22 cellular contexts compared by ENCODE assay signal in the genomic region with DNA sequence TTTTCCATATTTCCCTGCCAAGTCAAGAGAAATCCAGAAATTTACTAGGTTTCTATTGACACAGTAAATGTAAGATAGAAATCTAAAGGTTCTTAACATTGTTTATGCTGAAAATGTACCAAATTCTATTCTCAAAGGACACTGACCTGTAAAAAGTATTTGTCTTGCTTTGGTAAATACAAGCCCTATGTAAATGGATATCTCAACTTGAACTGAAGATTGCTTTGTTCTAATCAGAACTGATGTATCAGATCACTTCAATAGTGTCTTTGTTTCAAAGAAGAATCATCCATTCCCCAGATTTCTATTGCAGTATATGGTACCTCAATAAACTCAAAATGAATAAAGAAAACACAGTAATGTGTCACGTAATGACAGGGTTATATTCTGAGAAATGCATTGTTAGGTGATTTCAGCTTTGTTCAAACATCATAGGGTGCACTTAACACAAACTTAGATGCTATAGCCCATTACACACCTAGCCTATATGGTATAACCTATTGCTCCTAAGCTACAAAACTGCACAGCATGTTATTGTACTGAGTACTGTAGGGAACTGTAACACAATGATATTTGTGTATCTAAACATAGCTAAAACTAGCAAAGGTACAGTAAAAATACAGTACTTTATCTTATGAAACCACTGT.
"Had no signal": no experiment of that assay in that cellular context is flagged by ENCODE, and none has a peak within 500 bp of the region (broad histone marks: within the 10 kb centered on the region; RNA-seq: fewer than 3 reads in every experiment).

No MANE protein-coding gene starts in this region.

- H3K4me3 Mint-ChIP-seq: activated CD4-positive, alpha-beta memory T cell treated with anti-CD3 and anti-CD28 coated beads for 36 hours; activated naive CD4-positive, alpha-beta T cell treated with anti-CD3 and anti-CD28 coated beads, Interleukin-2, amount 10 ng/mL, durations not matched to agents 7 days and 5 days; activated naive CD8-positive, alpha-beta T cell treated with anti-CD3 and anti-CD28 coated beads, Interleukin-2, amount 50 U/mL, for 24 hours; activated T-cell treated with anti-CD3 and anti-CD28 coated beads, Interleukin-2, amount 50 U/mL, for 72 hours; dendritic cell treated with granulocyte-macrophage colony-stimulating factor and Interleukin-4, amounts not matched to agents 40 ng/mL and 50 ng/mL, for 4 days; immature natural killer cell; mesothelial cell of epicardium; natural killer cell treated with Interleukin-12 subunit alpha and Interleukin-12 subunit beta and Interleukin-15 and Interleukin-18, amount 100 ng/mL, for 72 hours; stimulated activated naive CD8-positive, alpha-beta T cell treated with anti-CD3 and anti-CD28 coated beads, Interleukin-15, Interleukin-2, amounts not matched to agents 100 ng/mL and 50 ng/mL, for 24 hours; T-helper 17 cell had no signal

- H3K9me3 Mint-ChIP-seq: activated CD4-positive, alpha-beta memory T cell treated with anti-CD3 and anti-CD28 coated beads for 36 hours; activated naive CD4-positive, alpha-beta T cell treated with anti-CD3 and anti-CD28 coated beads, Interleukin-2, amount 10 ng/mL, durations not matched to agents 7 days and 5 days; activated naive CD8-positive, alpha-beta T cell treated with anti-CD3 and anti-CD28 coated beads, Interleukin-2, amount 50 U/mL, for 24 hours; activated T-cell treated with anti-CD3 and anti-CD28 coated beads, Interleukin-2, amount 50 U/mL, for 72 hours; dendritic cell treated with granulocyte-macrophage colony-stimulating factor and Interleukin-4, amounts not matched to agents 40 ng/mL and 50 ng/mL, for 4 days; natural killer cell treated with Interleukin-12 subunit alpha and Interleukin-12 subunit beta and Interleukin-15 and Interleukin-18, amount 100 ng/mL, for 72 hours; stimulated activated naive CD8-positive, alpha-beta T cell treated with anti-CD3 and anti-CD28 coated beads, Interleukin-15, Interleukin-2, amounts not matched to agents 100 ng/mL and 50 ng/mL, for 24 hours had no signal

- H3K36me3 Mint-ChIP-seq: activated CD4-positive, alpha-beta memory T cell treated with anti-CD3 and anti-CD28 coated beads for 36 hours; activated naive CD4-positive, alpha-beta T cell treated with anti-CD3 and anti-CD28 coated beads, Interleukin-2, amount 10 ng/mL, durations not matched to agents 7 days and 5 days; immature natural killer cell; mesothelial cell of epicardium; natural killer cell treated with Interleukin-12 subunit alpha and Interleukin-12 subunit beta and Interleukin-15 and Interleukin-18, amount 100 ng/mL, for 72 hours had no signal

- H3K27ac Mint-ChIP-seq: activated CD4-positive, alpha-beta memory T cell treated with anti-CD3 and anti-CD28 coated beads for 36 hours; activated naive CD4-positive, alpha-beta T cell treated with anti-CD3 and anti-CD28 coated beads, Interleukin-2, amount 10 ng/mL, durations not matched to agents 7 days and 5 days; activated naive CD8-positive, alpha-beta T cell treated with anti-CD3 and anti-CD28 coated beads, Interleukin-2, amount 50 U/mL, for 24 hours; activated T-cell treated with anti-CD3 and anti-CD28 coated beads, Interleukin-2, amount 50 U/mL, for 72 hours; dendritic cell treated with granulocyte-macrophage colony-stimulating factor and Interleukin-4, amounts not matched to agents 40 ng/mL and 50 ng/mL, for 4 days; immature natural killer cell; mesothelial cell of epicardium; natural killer cell treated with Interleukin-12 subunit alpha and Interleukin-12 subunit beta and Interleukin-15 and Interleukin-18, amount 100 ng/mL, for 72 hours; stimulated activated naive CD8-positive, alpha-beta T cell treated with anti-CD3 and anti-CD28 coated beads, Interleukin-15, Interleukin-2, amounts not matched to agents 100 ng/mL and 50 ng/mL, for 24 hours; T-helper 17 cell had no signal

- H3K27me3 Mint-ChIP-seq: dendritic cell treated with granulocyte-macrophage colony-stimulating factor and Interleukin-4, amounts not matched to agents 40 ng/mL and 50 ng/mL, for 4 days had no signal

- H3K4me1 Mint-ChIP-seq: activated naive CD4-positive, alpha-beta T cell treated with anti-CD3 and anti-CD28 coated beads, Interleukin-2, amount 10 ng/mL, durations not matched to agents 7 days and 5 days; activated naive CD8-positive, alpha-beta T cell treated with anti-CD3 and anti-CD28 coated beads, Interleukin-2, amount 50 U/mL, for 24 hours; immature natural killer cell; mesothelial cell of epicardium; T-helper 17 cell had no signal

- FAIRE-seq: endometrium had no signal

- DNase-seq: activated CD4-positive, alpha-beta memory T cell treated with anti-CD3 and anti-CD28 coated beads for 36 hours; activated CD4-positive, alpha-beta T cell treated with anti-CD3 and anti-CD28 coated beads for 48 hours; activated effector memory CD4-positive, alpha-beta T cell treated with anti-CD3 and anti-CD28 coated beads, Interleukin-2, amount 50 U/mL, for 16 hours; activated naive CD4-positive, alpha-beta T cell treated with anti-CD3 and anti-CD28 coated beads, Interleukin-2, amount 10 ng/mL, durations not matched to agents 7 days and 5 days; activated naive CD8-positive, alpha-beta T cell treated with anti-CD3 and anti-CD28 coated beads, Interleukin-2, amount 50 U/mL, for 24 hours; activated T-cell treated with anti-CD3 and anti-CD28 coated beads, Interleukin-2, amount 50 U/mL, for 72 hours; body of pancreas; effector CD4-positive, alpha-beta T cell; foreskin fibroblast; glutamatergic neuron; immature natural killer cell; kidney glomerular epithelial cell; left ventricle myocardium inferior; psoas muscle; substantia nigra; T-helper 17 cell; tibial artery had no signal
